In the genomic region with DNA sequence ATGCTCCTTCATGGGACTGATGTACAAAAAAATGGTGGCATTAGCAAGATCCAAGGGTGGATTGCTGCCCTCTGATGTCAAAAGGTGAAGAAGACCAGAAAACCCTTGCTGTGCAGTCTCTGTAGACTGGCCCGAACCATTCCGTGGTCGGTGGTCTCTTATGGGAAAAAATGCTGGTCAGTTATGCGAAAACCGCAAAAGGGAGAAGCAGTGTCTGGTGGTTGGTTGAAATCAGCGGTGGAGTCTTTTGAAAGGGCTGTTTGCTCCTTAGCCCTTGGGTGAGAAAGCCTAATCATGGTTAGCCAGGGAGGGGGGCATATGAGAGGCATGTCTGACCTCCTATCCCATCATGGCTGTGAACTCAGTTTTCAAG, we compare ENCODE assay signal across 1 cellular context.
A peak's percentile ranks its signal among the peaks of the same experiment; 100 is the strongest.
TF ChIP-seq lines count a peak whose summit lies in the region.

No MANE protein-coding gene starts in this region.

TF ChIP-seq in K562, 482 proteins besides CTCF, POLR2A, EP300 and RAD21 (continued from another document):
- no peak for TF ChIP-seq BRF1 (IDR thresholded peaks at IDR 0.05; ENCODE audit: borderline replicate concordance, extremely low read depth, insufficient read length)
- TF ChIP-seq EHMT2 (IDR thresholded peaks at IDR 0.05), result 0 out of 2 replicates have a peak, but pooled peaks have one; percentile 24
- TF ChIP-seq HES1 (IDR thresholded peaks at IDR 0.05; ENCODE audit: low read depth), result no peak
- TF ChIP-seq ADNP (tag; IDR thresholded peaks at IDR 0.05), result 0 out of 2 replicates have a peak, but pooled peaks have one; percentile 3
- TF ChIP-seq PRDM10 (IDR thresholded peaks at IDR 0.05; ENCODE audit: partially characterized antibody), result peak; percentile 28
- TF ChIP-seq PHTF2 (CRISPR knock-in tag; IDR thresholded peaks at IDR 0.05), result 0 out of 2 replicates have a peak, but pooled peaks have one; percentile 40
- no peak for TF ChIP-seq BCL6 (CRISPR knock-in tag; IDR thresholded peaks at IDR 0.05)
- no peak for TF ChIP-seq SRSF1 (IDR thresholded peaks at IDR 0.05; ENCODE audit: low read depth, low read length)
- TF ChIP-seq, protein P1, sequence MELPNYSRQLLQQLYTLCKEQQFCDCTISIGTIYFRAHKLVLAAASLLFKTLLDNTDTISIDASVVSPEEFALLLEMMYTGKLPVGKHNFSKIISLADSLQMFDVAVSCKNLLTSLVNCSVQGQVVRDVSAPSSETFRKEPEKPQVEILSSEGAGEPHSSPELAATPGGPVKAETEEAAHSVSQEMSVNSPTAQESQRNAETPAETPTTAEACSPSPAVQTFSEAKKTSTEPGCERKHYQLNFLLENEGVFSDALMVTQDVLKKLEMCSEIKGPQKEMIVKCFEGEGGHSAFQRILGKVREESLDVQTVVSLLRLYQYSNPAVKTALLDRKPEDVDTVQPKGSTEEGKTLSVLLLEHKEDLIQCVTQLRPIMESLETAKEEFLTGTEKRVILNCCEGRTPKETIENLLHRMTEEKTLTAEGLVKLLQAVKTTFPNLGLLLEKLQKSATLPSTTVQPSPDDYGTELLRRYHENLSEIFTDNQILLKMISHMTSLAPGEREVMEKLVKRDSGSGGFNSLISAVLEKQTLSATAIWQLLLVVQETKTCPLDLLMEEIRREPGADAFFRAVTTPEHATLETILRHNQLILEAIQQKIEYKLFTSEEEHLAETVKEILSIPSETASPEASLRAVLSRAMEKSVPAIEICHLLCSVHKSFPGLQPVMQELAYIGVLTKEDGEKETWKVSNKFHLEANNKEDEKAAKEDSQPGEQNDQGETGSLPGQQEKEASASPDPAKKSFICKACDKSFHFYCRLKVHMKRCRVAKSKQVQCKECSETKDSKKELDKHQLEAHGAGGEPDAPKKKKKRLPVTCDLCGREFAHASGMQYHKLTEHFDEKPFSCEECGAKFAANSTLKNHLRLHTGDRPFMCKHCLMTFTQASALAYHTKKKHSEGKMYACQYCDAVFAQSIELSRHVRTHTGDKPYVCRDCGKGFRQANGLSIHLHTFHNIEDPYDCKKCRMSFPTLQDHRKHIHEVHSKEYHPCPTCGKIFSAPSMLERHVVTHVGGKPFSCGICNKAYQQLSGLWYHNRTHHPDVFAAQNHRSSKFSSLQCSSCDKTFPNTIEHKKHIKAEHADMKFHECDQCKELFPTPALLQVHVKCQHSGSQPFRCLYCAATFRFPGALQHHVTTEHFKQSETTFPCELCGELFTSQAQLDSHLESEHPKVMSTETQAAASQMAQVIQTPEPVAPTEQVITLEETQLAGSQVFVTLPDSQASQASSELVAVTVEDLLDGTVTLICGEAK (IDR thresholded peaks at IDR 0.05), result no peak; the same call in 1 of the 2 replicates
- TF ChIP-seq, protein P1 (CRISPR knock-in tag; IDR thresholded peaks at IDR 0.05), result no peak
- TF ChIP-seq ATF4 (CRISPR knock-in tag; IDR thresholded peaks at IDR 0.05), result 0 out of 2 replicates have a peak, but pooled peaks have one; percentile 7
- peak; percentile 85 for TF ChIP-seq FOXM1 (IDR thresholded peaks at IDR 0.05; ENCODE audit: low read depth)
- no peak for TF ChIP-seq FOXM1 (CRISPR knock-in tag; IDR thresholded peaks at IDR 0.05; ENCODE audit: low read depth)
- peak; percentile 65 for TF ChIP-seq MYBL2 (IDR thresholded peaks at IDR 0.05; ENCODE audit: low read depth)
- TF ChIP-seq MYBL2 (CRISPR knock-in tag; IDR thresholded peaks at IDR 0.05; ENCODE audit: borderline replicate concordance), result no peak
- TF ChIP-seq TAF1 (IDR thresholded peaks at IDR 0.05; ENCODE audit: control insufficient read depth, extremely low read depth, insufficient read depth, low read length, severe bottlenecking), result peak; percentile 23
- no peak; a peak in 1 of 4 replicates for TF ChIP-seq MAZ (CRISPR knock-in tag; conservative IDR thresholded peaks at IDR 0.05 in 1 of 2, IDR thresholded peaks at IDR 0.05 in 1 of 2)
- no peak for TF ChIP-seq CAMTA2 (CRISPR knock-in tag; conservative IDR thresholded peaks at IDR 0.05)
- TF ChIP-seq TOE1 (IDR thresholded peaks at IDR 0.05; ENCODE audit: borderline replicate concordance), result 0 out of 2 replicates have a peak, but pooled peaks have one; percentile 6
- TF ChIP-seq TOE1 (CRISPR knock-in tag; IDR thresholded peaks at IDR 0.05; ENCODE audit: borderline replicate concordance, low read depth), result no peak
- TF ChIP-seq, protein P2, sequence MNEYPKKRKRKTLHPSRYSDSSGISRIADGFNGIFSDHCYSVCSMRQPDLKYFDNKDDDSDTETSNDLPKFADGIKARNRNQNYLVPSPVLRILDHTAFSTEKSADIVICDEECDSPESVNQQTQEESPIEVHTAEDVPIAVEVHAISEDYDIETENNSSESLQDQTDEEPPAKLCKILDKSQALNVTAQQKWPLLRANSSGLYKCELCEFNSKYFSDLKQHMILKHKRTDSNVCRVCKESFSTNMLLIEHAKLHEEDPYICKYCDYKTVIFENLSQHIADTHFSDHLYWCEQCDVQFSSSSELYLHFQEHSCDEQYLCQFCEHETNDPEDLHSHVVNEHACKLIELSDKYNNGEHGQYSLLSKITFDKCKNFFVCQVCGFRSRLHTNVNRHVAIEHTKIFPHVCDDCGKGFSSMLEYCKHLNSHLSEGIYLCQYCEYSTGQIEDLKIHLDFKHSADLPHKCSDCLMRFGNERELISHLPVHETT (CRISPR knock-in tag; conservative IDR thresholded peaks at IDR 0.05 in 1 of 2, IDR thresholded peaks at IDR 0.05 in 1 of 2), result no peak
- TF ChIP-seq HLTF (IDR thresholded peaks at IDR 0.05), result no peak
- TF ChIP-seq PHB (CRISPR knock-in tag; IDR thresholded peaks at IDR 0.05), result 0 out of 2 replicates have a peak, but pooled peaks have one; percentile 34
- peak; percentile 9; the same call in 1 of the 2 replicates for TF ChIP-seq ZNF592 (IDR thresholded peaks at IDR 0.05)
- peak; percentile 9; the same call in 1 of the 2 replicates for TF ChIP-seq ZKSCAN8 (CRISPR knock-in tag; IDR thresholded peaks at IDR 0.05)
- no peak for TF ChIP-seq ILF3 (IDR thresholded peaks at IDR 0.05; ENCODE audit: borderline replicate concordance)
- TF ChIP-seq, protein P3, sequence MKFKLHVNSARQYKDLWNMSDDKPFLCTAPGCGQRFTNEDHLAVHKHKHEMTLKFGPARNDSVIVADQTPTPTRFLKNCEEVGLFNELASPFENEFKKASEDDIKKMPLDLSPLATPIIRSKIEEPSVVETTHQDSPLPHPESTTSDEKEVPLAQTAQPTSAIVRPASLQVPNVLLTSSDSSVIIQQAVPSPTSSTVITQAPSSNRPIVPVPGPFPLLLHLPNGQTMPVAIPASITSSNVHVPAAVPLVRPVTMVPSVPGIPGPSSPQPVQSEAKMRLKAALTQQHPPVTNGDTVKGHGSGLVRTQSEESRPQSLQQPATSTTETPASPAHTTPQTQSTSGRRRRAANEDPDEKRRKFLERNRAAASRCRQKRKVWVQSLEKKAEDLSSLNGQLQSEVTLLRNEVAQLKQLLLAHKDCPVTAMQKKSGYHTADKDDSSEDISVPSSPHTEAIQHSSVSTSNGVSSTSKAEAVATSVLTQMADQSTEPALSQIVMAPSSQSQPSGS (CRISPR knock-in tag; IDR thresholded peaks at IDR 0.05), result no peak
- TF ChIP-seq, protein P4, sequence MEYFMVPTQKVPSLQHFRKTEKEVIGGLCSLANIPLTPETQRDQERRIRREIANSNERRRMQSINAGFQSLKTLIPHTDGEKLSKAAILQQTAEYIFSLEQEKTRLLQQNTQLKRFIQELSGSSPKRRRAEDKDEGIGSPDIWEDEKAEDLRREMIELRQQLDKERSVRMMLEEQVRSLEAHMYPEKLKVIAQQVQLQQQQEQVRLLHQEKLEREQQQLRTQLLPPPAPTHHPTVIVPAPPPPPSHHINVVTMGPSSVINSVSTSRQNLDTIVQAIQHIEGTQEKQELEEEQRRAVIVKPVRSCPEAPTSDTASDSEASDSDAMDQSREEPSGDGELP (CRISPR knock-in tag; IDR thresholded peaks at IDR 0.05; ENCODE audit: borderline replicate concordance), result no peak
